Comparison of ENCODE assay signal across 27 cellular contexts in the genomic region with DNA sequence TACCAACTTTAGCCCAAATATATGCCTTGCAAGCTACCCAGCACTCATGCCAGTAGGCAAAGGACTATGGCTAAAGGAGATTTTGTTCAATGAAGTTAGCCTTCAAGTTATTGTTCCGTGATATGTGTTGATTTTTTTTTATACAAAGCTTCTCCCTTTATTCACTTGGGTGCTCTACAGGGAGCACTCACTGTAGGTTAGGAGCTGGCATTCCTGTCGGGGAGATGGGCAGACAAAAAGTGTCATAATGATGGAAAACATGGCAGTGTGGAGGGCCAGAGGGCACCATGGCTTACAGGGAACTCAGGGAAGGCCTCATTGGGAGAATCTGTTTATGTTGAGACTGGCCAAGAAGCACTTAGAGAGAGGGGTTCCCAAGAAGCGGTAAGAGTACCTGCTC.
DNase-seq lines count a peak whose midpoint lies in the region; ATAC-seq, FAIRE-seq and TF ChIP-seq lines count a peak whose summit lies in the region.
"Had no signal": no experiment of that assay in that cellular context is flagged by ENCODE, and none has a peak within 500 bp of the region (broad histone marks: within the 10 kb centered on the region; RNA-seq: fewer than 3 reads in every experiment).

No MANE protein-coding gene starts in this region.

- H3K27ac Mint-ChIP-seq in activated naive CD4-positive, alpha-beta T cell treated with anti-CD3 and anti-CD28 coated beads, Interleukin-2, amount 50 U/mL, for 72 hours, result peak overlapping the region; percentile 10 to 46
- no peak overlapping the region for H3K27ac Mint-ChIP-seq in activated naive CD4-positive, alpha-beta T cell treated with anti-CD3 and anti-CD28 coated beads, Interleukin-2, amount 10 ng/mL, durations not matched to agents 7 days and 5 days
- no peak overlapping the region for H3K27ac Mint-ChIP-seq in GM23338
- H3K27ac Mint-ChIP-seq: CD14-positive monocyte; CD4-positive, alpha-beta memory T cell; CD4-positive, CD25-positive, alpha-beta regulatory T cell had no signal

- 0% methylated on average over 3 of the region's 3 CpGs for WGBS in K562 (ENCODE audit: insufficient coverage, low coverage, missing lambda C conversion rate)

- TF ChIP-seq POLR2A in K562 (conservative IDR thresholded peaks at IDR 0.05) (no peak), vagina (IDR thresholded peaks at IDR 0.05) (no peak)

- in situ Hi-C loops in K562 (cut with MboI), result no loop called here

- peaks cover 0 to 7% of the 10 kb centered on the region in 2 donors for H3K36me3 Mint-ChIP-seq in activated naive CD4-positive, alpha-beta T cell treated with anti-CD3 and anti-CD28 coated beads, Interleukin-2, amount 50 U/mL, for 72 hours
- H3K36me3 Mint-ChIP-seq in activated naive CD4-positive, alpha-beta T cell treated with anti-CD3 and anti-CD28 coated beads, Interleukin-2, amount 10 ng/mL, durations not matched to agents 7 days and 5 days, result no peaks in the 10 kb centered on the region
- no peaks in the 10 kb centered on the region for H3K36me3 Mint-ChIP-seq in GM23338 (ENCODE audit: low read depth)
- H3K36me3 Mint-ChIP-seq: CD14-positive monocyte; CD4-positive, CD25-positive, alpha-beta regulatory T cell; CD8-positive, alpha-beta memory T cell had no signal

- no peaks in the 10 kb centered on the region for H3K4me1 ChIP-seq in GM23338 (ENCODE audit: insufficient read depth)
- H3K4me1 ChIP-seq in K562 (replicated peaks in 1 of 2; ENCODE audit: control insufficient read depth in 2 of 2, insufficient read depth in 2 of 2, low read length in 2 of 2), result no peaks in the 10 kb centered on the region
- H3K4me1 ChIP-seq in vagina, result no peaks in the 10 kb centered on the region
- H3K4me1 ChIP-seq: BE2C, BLaER1 had no signal

- DNase-seq in activated naive CD4-positive, alpha-beta T cell treated with anti-CD3 and anti-CD28 coated beads, Interleukin-2, amount 50 U/mL, for 72 hours (ENCODE audit: low spot score in 2 of 2), result no peak
- no peak for DNase-seq in activated naive CD4-positive, alpha-beta T cell treated with anti-CD3 and anti-CD28 coated beads, Interleukin-2, amount 10 ng/mL, durations not matched to agents 7 days and 5 days
- no peak for DNase-seq in GM23338 (ENCODE audit: low spot score)
- DNase-seq in K562 (ENCODE audit: extremely low read depth in 1 of 4, low spot score in 3 of 4), result no peak
- DNase-seq in vagina (ENCODE audit: extremely low spot score in 2 of 2), result no peak
- DNase-seq: 8988T; ACHN; BE2C; C1 segment of cervical spinal cord; CD4-positive, alpha-beta memory T cell; CD4-positive, CD25-positive, alpha-beta regulatory T cell; CD8-positive, alpha-beta memory T cell; COR-L47; DMS 273 treated with DMSO at 0.1 percent for 48 hours; DMS153; DMS53; DMS79; DND-41; EL; GDM1 had no signal

- H3K27ac ChIP-seq in GM23338 (ENCODE audit: low read depth) (no peak overlapping the region), K562 (ENCODE audit: extremely low read depth, low read depth, low read length) (no peak overlapping the region), vagina (no peak overlapping the region)
- H3K27ac ChIP-seq: BLaER1 had no signal

- H3K9ac ChIP-seq in K562 (ENCODE audit: insufficient read depth in 1 of 2, low read depth in 2 of 2, low read length in 2 of 2), result no peak overlapping the region
- H3K9ac ChIP-seq: BLaER1 had no signal

- H3K79me2 ChIP-seq in GM23338 (replicated peaks; ENCODE audit: insufficient read depth) (no peaks in the 10 kb centered on the region), K562 (ENCODE audit: control insufficient read depth, insufficient read depth, low read length) (no peaks in the 10 kb centered on the region)

- no peak for ATAC-seq in activated naive CD4-positive, alpha-beta T cell treated with anti-CD3 and anti-CD28 coated beads, Interleukin-2, amount 50 U/mL, for 72 hours
- ATAC-seq in GM23338 (no peak), K562 (no peak), HG02588 (IDR thresholded peaks at IDR 0.05; ENCODE audit: unreplicated experiment) (no peak)
- ATAC-seq: GM12878 had no signal

- H3K27me3 Mint-ChIP-seq in activated naive CD4-positive, alpha-beta T cell treated with anti-CD3 and anti-CD28 coated beads, Interleukin-2, amount 10 ng/mL, durations not matched to agents 7 days and 5 days, result no peaks in the 10 kb centered on the region
- H3K27me3 Mint-ChIP-seq in GM23338 (ENCODE audit: insufficient read depth, low read depth, poor library complexity), result no peaks in the 10 kb centered on the region
- H3K27me3 Mint-ChIP-seq: CD4-positive, CD25-positive, alpha-beta regulatory T cell had no signal

- H4K20me1 ChIP-seq in GM23338 (replicated peaks; ENCODE audit: insufficient read depth) (no peaks in the 10 kb centered on the region), K562 (replicated peaks; ENCODE audit: control insufficient read depth, insufficient read depth, low read length) (no peaks in the 10 kb centered on the region)
- H4K20me1 ChIP-seq: BLaER1 had no signal

- intact Hi-C loops in K562 (cut with micrococcal nuclease), result no loop called here
- intact Hi-C loops in vagina (cut with DNase I), result no loop called here

- no peak for FAIRE-seq in K562 (lab: Jason Lieb, UNC)
- FAIRE-seq: A204.1, GM12878, GM12892, GM18507 had no signal

- H3K4me3 ChIP-seq in GM23338, result no peak overlapping the region
- H3K4me3 ChIP-seq in K562, result no peak overlapping the region
- no peak overlapping the region for H3K4me3 ChIP-seq in vagina
- H3K4me3 ChIP-seq: BLaER1, GM12878 had no signal

- no peaks in the 10 kb centered on the region for H3K27me3 ChIP-seq in GM23338 (ENCODE audit: insufficient read depth)
- peaks cover 28 to 38% of the 10 kb centered on the region in 2 experiments for H3K27me3 ChIP-seq in K562 (ENCODE audit: control insufficient read depth in 2 of 2, insufficient read depth in 2 of 2, low read length in 2 of 2)
- H3K27me3 ChIP-seq in vagina, result no peaks in the 10 kb centered on the region
- H3K27me3 ChIP-seq: BE2C, BLaER1 had no signal

- no TSS peak for BruUV-seq in K562 (replicated peaks; lab: Mats Ljungman, UMichigan)

- H3K9me3 ChIP-seq in K562 (replicated peaks; ENCODE audit: control insufficient read depth, insufficient read depth, low read depth, low read length), result no peaks in the 10 kb centered on the region
- H3K9me3 ChIP-seq in vagina, result no peaks in the 10 kb centered on the region
- H3K9me3 ChIP-seq: BE2C, BLaER1 had no signal

- POLR2A ChIA-PET in K562 (lab: Yijun Ruan, JAX), result no interaction called here

- no peaks in the 10 kb centered on the region for H3K9me2 ChIP-seq in GM23338 (ENCODE audit: insufficient read depth)

- H3K4me3 Mint-ChIP-seq in activated naive CD4-positive, alpha-beta T cell treated with anti-CD3 and anti-CD28 coated beads, Interleukin-2, amount 10 ng/mL, durations not matched to agents 7 days and 5 days, result no peak overlapping the region
- no peak overlapping the region for H3K4me3 Mint-ChIP-seq in GM23338
- H3K4me3 Mint-ChIP-seq: CD14-positive monocyte; CD4-positive, alpha-beta memory T cell; CD4-positive, CD25-positive, alpha-beta regulatory T cell; CD8-positive, alpha-beta memory T cell had no signal

- H3F3A ChIP-seq in GM23338 (replicated peaks; ENCODE audit: low read depth), result no peaks in the 10 kb centered on the region

- TF ChIP-seq CTCF in GM23338 (conservative IDR thresholded peaks at IDR 0.05; ENCODE audit: low read depth in 2 of 2) (no peak), K562 (IDR thresholded peaks at IDR 0.05 in 2 of 3, conservative IDR thresholded peaks at IDR 0.05 in 1 of 3; ENCODE audit: insufficient read depth in 2 of 3, low read depth in 1 of 3, low read length in 3 of 3) (no peak), vagina (IDR thresholded peaks at IDR 0.05) (no peak)

- CTCF ChIA-PET in activated naive CD4-positive, alpha-beta T cell treated with anti-CD3 and anti-CD28 coated beads, Interleukin-2, amount 10 ng/mL, durations not matched to agents 7 days and 5 days (lab: Charles Lee), result no interaction called here
- CTCF ChIA-PET in K562 (lab: Yijun Ruan, JAX; ENCODE audit: low intra/inter-chr PET ratio), result no interaction called here

- no peaks in the 10 kb centered on the region for H3K4me1 Mint-ChIP-seq in activated naive CD4-positive, alpha-beta T cell treated with anti-CD3 and anti-CD28 coated beads, Interleukin-2, amount 10 ng/mL, durations not matched to agents 7 days and 5 days
- peaks cover 16% of the 10 kb centered on the region for H3K4me1 Mint-ChIP-seq in GM23338
- H3K4me1 Mint-ChIP-seq: CD14-positive monocyte; CD8-positive, alpha-beta memory T cell had no signal

- H3K9me3 Mint-ChIP-seq in activated naive CD4-positive, alpha-beta T cell treated with anti-CD3 and anti-CD28 coated beads, Interleukin-2, amount 50 U/mL, for 72 hours, result no peaks in the 10 kb centered on the region
- no peaks in the 10 kb centered on the region for H3K9me3 Mint-ChIP-seq in activated naive CD4-positive, alpha-beta T cell treated with anti-CD3 and anti-CD28 coated beads, Interleukin-2, amount 10 ng/mL, durations not matched to agents 7 days and 5 days
- no peaks in the 10 kb centered on the region; the same call in 2 of the 3 replicates for H3K9me3 Mint-ChIP-seq in GM23338
- H3K9me3 Mint-ChIP-seq: CD8-positive, alpha-beta memory T cell had no signal

- H3K4me2 ChIP-seq in GM23338, result no peak overlapping the region
- H3K4me2 ChIP-seq in K562 (ENCODE audit: insufficient read depth, low read length), result no peak overlapping the region
- H3K4me2 ChIP-seq: BLaER1 had no signal

- no peak for TF ChIP-seq RAD21 in K562 (CRISPR knock-in tag; conservative IDR thresholded peaks at IDR 0.05 in 1 of 2, IDR thresholded peaks at IDR 0.05 in 1 of 2)

- H3K9me1 ChIP-seq in K562 (ENCODE audit: control insufficient read depth, insufficient read depth, low read length), result no peaks in the 10 kb centered on the region

- no peak for TF ChIP-seq EP300 in K562 (IDR thresholded peaks at IDR 0.05; ENCODE audit: low read length)

- 0 out of 2 replicates have a peak overlapping the region, but pooled peaks have one; percentile 52 for H2AFZ ChIP-seq in GM23338
- no peak overlapping the region for H2AFZ ChIP-seq in K562 (ENCODE audit: low read depth, low read length)

- H3K36me3 ChIP-seq in GM23338 (ENCODE audit: insufficient read depth) (no peaks in the 10 kb centered on the region), K562 (ENCODE audit: control insufficient read depth, insufficient read depth, low read length) (no peaks in the 10 kb centered on the region), vagina (no peaks in the 10 kb centered on the region)
- H3K36me3 ChIP-seq: BE2C, BLaER1 had no signal

TF ChIP-seq in GM23338, 12 proteins besides CTCF, POLR2A, EP300 and RAD21 (continues in another document):
- TF ChIP-seq STAT1 (IDR thresholded peaks at IDR 0.05; ENCODE audit: unreplicated experiment), result no peak
- no peak for TF ChIP-seq EZH2 (IDR thresholded peaks at IDR 0.05; ENCODE audit: low read depth, unreplicated experiment)

TF ChIP-seq in K562, 482 proteins besides CTCF, POLR2A, EP300 and RAD21 (continues in another document):
- TF ChIP-seq CREM (IDR thresholded peaks at IDR 0.05; ENCODE audit: low read depth) (no peak), L3MBTL2 (IDR thresholded peaks at IDR 0.05) (no peak)

Comparison
In these comparisons a context has a peak if more than half of its experiments do, and no peak if none do; other contexts are left out.
1. H3K27ac Mint-ChIP-seq: peak in activated naive CD4-positive, alpha-beta T cell treated with anti-CD3 and anti-CD28 coated beads, Interleukin-2, amount 50 U/mL, for 72 hours (2 of 2); none in activated naive CD4-positive, alpha-beta T cell treated with anti-CD3 and anti-CD28 coated beads, Interleukin-2, amount 10 ng/mL, durations not matched to agents 7 days and 5 days (single experiment) and GM23338 (single experiment).